ENCODE assay signal across 21 cellular contexts in the genomic region with DNA sequence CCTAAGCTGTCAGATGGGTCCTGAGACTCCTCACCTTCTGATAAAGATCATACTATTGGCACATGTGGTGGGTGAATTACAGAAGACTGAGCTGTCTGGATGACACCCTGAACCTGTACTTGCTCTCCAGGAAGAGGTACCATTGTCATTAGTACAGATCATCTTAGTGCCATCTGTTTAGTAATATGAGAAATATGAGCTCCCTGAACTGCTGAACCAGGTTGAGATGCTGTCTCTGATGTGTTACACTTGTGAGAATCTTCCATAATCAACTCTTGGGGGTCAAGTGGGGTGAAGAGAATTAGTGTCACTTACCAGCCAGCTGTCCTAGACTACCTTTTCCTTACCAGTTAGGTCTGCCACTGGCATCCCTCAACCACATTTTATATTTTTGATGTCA.
"Had no signal": no experiment of that assay in that cellular context is flagged by ENCODE, and none has a peak within 500 bp of the region (broad histone marks: within the 10 kb centered on the region; RNA-seq: fewer than 3 reads in every experiment).

No MANE protein-coding gene starts in this region.

- H3K27me3 ChIP-seq: dorsolateral prefrontal cortex, gastrocnemius medialis, neutrophil, pancreas, suprapubic skin, transverse colon, upper lobe of right lung, uterus had no signal

- H3K27ac ChIP-seq: dorsolateral prefrontal cortex, epithelial cell of prostate, gastrocnemius medialis, neutrophil, pancreas, suprapubic skin, transverse colon, upper lobe of right lung, uterus had no signal

- H3K4me3 ChIP-seq: dorsolateral prefrontal cortex, gastrocnemius medialis, lung, pancreas, smooth muscle cell, suprapubic skin, transverse colon, upper lobe of right lung, uterus had no signal

- H3K36me3 ChIP-seq: gastrocnemius medialis, neutrophil, pancreas, suprapubic skin, transverse colon, upper lobe of right lung, uterus had no signal

- DNase-seq: dorsolateral prefrontal cortex; effector CD8-positive, alpha-beta T cell; endodermal cell; foreskin fibroblast; gastrocnemius medialis; head of caudate nucleus; pancreas; stimulated activated CD4-positive, alpha-beta T cell treated with anti-CD3 and anti-CD28 coated beads, Interleukin-12 subunit alpha, Interleukin-12 subunit beta, amount 100 ng/mL, for 4 hours; stimulated activated CD4-positive, alpha-beta T cell treated with anti-CD3 and anti-CD28 coated beads, Interleukin-1b, Interleukin-23, amount 100 ng/mL, for 48 hours; stimulated activated CD4-positive, alpha-beta T cell treated with anti-CD3 and anti-CD28 coated beads, Interleukin-4, amount 100 ng/mL, for 1 hour; stimulated activated CD8-positive, alpha-beta memory T cell treated with anti-CD3 and anti-CD28 coated beads, Interleukin-4, amount 100 ng/mL, for 48 hours; stimulated activated naive CD4-positive, alpha-beta T cell; stimulated activated naive CD8-positive, alpha-beta T cell treated with anti-CD3 and anti-CD28 coated beads, Interleukin-15, amount 100 ng/mL, for 72 hours; transverse colon; upper lobe of right lung; uterus had no signal

- H3K4me1 ChIP-seq: gastrocnemius medialis, pancreas, suprapubic skin, transverse colon, upper lobe of right lung, uterus had no signal

- H3K9me3 ChIP-seq: gastrocnemius medialis, neutrophil, pancreas, upper lobe of right lung, uterus had no signal
